Comparison of ENCODE assay signal across 2 cellular contexts in the genomic region with DNA sequence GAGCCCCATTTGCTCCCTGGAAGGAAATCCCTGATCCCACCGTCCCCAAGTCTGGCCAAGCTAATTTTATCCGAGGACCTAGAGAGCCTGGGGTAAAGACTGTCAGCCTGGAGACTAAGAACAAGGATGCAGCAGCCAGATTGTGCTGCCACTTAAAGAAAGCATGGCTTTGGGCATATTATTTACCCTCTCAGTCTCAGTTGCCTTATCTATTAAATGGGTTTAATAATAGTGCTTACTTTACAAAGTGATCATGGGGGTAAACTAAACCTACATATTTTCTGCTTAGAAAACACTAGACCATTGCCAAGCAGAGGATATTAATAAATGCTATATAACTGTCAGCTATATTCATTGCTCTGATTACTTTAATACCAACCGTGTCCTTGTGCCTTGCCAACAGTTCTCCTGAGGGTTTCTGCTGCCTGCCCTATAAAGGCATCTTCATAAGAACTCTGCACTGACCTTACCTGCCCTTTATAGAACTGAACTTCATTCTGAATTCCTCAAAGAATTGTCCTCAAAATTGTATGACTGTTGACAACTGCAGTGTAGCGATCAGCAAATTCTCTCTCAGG.
TF ChIP-seq lines count a peak whose summit lies in the region.

No MANE protein-coding gene starts in this region.

TF ChIP-seq in GM23338, 12 proteins besides CTCF, POLR2A, EP300 and RAD21 (continues in another document):
- TF ChIP-seq CREB1 (CRISPR knock-in tag; IDR thresholded peaks at IDR 0.05; ENCODE audit: low read depth): no peak
- no peak for TF ChIP-seq ZNF114 (CRISPR knock-in tag; IDR thresholded peaks at IDR 0.05)
- TF ChIP-seq, protein P1, sequence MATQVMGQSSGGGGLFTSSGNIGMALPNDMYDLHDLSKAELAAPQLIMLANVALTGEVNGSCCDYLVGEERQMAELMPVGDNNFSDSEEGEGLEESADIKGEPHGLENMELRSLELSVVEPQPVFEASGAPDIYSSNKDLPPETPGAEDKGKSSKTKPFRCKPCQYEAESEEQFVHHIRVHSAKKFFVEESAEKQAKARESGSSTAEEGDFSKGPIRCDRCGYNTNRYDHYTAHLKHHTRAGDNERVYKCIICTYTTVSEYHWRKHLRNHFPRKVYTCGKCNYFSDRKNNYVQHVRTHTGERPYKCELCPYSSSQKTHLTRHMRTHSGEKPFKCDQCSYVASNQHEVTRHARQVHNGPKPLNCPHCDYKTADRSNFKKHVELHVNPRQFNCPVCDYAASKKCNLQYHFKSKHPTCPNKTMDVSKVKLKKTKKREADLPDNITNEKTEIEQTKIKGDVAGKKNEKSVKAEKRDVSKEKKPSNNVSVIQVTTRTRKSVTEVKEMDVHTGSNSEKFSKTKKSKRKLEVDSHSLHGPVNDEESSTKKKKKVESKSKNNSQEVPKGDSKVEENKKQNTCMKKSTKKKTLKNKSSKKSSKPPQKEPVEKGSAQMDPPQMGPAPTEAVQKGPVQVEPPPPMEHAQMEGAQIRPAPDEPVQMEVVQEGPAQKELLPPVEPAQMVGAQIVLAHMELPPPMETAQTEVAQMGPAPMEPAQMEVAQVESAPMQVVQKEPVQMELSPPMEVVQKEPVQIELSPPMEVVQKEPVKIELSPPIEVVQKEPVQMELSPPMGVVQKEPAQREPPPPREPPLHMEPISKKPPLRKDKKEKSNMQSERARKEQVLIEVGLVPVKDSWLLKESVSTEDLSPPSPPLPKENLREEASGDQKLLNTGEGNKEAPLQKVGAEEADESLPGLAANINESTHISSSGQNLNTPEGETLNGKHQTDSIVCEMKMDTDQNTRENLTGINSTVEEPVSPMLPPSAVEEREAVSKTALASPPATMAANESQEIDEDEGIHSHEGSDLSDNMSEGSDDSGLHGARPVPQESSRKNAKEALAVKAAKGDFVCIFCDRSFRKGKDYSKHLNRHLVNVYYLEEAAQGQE (IDR thresholded peaks at IDR 0.05; ENCODE audit: unreplicated experiment): no peak
- no peak for TF ChIP-seq POLR2AphosphoS5 (IDR thresholded peaks at IDR 0.05; ENCODE audit: low read depth)
- TF ChIP-seq, protein P2, sequence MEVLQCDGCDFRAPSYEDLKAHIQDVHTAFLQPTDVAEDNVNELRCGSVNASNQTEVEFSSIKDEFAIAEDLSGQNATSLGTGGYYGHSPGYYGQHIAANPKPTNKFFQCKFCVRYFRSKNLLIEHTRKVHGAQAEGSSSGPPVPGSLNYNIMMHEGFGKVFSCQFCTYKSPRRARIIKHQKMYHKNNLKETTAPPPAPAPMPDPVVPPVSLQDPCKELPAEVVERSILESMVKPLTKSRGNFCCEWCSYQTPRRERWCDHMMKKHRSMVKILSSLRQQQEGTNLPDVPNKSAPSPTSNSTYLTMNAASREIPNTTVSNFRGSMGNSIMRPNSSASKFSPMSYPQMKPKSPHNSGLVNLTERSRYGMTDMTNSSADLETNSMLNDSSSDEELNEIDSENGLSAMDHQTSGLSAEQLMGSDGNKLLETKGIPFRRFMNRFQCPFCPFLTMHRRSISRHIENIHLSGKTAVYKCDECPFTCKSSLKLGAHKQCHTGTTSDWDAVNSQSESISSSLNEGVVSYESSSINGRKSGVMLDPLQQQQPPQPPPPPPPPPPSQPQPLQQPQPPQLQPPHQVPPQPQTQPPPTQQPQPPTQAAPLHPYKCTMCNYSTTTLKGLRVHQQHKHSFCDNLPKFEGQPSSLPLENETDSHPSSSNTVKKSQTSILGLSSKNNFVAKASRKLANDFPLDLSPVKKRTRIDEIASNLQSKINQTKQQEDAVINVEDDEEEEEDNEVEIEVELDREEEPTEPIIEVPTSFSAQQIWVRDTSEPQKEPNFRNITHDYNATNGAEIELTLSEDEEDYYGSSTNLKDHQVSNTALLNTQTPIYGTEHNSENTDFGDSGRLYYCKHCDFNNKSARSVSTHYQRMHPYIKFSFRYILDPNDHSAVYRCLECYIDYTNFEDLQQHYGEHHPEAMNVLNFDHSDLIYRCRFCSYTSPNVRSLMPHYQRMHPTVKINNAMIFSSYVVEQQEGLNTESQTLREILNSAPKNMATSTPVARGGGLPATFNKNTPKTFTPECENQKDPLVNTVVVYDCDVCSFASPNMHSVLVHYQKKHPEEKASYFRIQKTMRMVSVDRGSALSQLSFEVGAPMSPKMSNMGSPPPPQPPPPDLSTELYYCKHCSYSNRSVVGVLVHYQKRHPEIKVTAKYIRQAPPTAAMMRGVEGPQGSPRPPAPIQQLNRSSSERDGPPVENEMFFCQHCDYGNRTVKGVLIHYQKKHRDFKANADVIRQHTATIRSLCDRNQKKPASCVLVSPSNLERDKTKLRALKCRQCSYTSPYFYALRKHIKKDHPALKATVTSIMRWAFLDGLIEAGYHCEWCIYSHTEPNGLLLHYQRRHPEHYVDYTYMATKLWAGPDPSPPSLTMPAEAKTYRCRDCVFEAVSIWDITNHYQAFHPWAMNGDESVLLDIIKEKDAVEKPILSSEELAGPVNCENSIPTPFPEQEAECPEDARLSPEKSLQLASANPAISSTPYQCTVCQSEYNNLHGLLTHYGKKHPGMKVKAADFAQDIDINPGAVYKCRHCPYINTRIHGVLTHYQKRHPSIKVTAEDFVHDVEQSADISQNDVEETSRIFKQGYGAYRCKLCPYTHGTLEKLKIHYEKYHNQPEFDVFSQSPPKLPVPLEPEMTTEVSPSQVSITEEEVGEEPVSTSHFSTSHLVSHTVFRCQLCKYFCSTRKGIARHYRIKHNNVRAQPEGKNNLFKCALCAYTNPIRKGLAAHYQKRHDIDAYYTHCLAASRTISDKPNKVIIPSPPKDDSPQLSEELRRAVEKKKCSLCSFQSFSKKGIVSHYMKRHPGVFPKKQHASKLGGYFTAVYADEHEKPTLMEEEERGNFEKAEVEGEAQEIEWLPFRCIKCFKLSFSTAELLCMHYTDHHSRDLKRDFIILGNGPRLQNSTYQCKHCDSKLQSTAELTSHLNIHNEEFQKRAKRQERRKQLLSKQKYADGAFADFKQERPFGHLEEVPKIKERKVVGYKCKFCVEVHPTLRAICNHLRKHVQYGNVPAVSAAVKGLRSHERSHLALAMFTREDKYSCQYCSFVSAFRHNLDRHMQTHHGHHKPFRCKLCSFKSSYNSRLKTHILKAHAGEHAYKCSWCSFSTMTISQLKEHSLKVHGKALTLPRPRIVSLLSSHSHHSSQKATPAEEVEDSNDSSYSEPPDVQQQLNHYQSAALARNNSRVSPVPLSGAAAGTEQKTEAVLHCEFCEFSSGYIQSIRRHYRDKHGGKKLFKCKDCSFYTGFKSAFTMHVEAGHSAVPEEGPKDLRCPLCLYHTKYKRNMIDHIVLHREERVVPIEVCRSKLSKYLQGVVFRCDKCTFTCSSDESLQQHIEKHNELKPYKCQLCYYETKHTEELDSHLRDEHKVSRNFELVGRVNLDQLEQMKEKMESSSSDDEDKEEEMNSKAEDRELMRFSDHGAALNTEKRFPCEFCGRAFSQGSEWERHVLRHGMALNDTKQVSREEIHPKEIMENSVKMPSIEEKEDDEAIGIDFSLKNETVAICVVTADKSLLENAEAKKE (CRISPR knock-in tag; IDR thresholded peaks at IDR 0.05): no peak
- TF ChIP-seq NANOG (IDR thresholded peaks at IDR 0.05; ENCODE audit: borderline replicate concordance): no peak
- no peak for TF ChIP-seq ZNF331 (CRISPR knock-in tag; IDR thresholded peaks at IDR 0.05; ENCODE audit: low read depth)
- TF ChIP-seq, protein P3, sequence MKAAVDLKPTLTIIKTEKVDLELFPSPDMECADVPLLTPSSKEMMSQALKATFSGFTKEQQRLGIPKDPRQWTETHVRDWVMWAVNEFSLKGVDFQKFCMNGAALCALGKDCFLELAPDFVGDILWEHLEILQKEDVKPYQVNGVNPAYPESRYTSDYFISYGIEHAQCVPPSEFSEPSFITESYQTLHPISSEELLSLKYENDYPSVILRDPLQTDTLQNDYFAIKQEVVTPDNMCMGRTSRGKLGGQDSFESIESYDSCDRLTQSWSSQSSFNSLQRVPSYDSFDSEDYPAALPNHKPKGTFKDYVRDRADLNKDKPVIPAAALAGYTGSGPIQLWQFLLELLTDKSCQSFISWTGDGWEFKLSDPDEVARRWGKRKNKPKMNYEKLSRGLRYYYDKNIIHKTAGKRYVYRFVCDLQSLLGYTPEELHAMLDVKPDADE (IDR thresholded peaks at IDR 0.05): no peak
- TF ChIP-seq EZH2 (IDR thresholded peaks at IDR 0.05; ENCODE audit: low read depth, unreplicated experiment): no peak

TF ChIP-seq in GM12878, 131 proteins besides CTCF, POLR2A, EP300 and RAD21:
- TF ChIP-seq MXI1 (IDR thresholded peaks at IDR 0.05; ENCODE audit: low read depth, low read length) (no peak), SUZ12 (IDR thresholded peaks at IDR 0.05; ENCODE audit: unreplicated experiment) (no peak), ZNF207 (IDR thresholded peaks at IDR 0.05; ENCODE audit: borderline replicate concordance) (no peak), KLF5 (IDR thresholded peaks at IDR 0.05; ENCODE audit: partially characterized antibody) (no peak), SMAD5 (IDR thresholded peaks at IDR 0.05; ENCODE audit: low read depth) (no peak), BRCA1 (IDR thresholded peaks at IDR 0.05; ENCODE audit: low read depth, low read length) (no peak), MEF2A (IDR thresholded peaks at IDR 0.05; ENCODE audit: insufficient read depth, low read depth, low read length) (no peak), IKZF2 (IDR thresholded peaks at IDR 0.05) (no peak), NR2F1 (conservative IDR thresholded peaks at IDR 0.05) (no peak)
